Comparison of ENCODE assay signal across 16 cellular contexts in the genomic region with DNA sequence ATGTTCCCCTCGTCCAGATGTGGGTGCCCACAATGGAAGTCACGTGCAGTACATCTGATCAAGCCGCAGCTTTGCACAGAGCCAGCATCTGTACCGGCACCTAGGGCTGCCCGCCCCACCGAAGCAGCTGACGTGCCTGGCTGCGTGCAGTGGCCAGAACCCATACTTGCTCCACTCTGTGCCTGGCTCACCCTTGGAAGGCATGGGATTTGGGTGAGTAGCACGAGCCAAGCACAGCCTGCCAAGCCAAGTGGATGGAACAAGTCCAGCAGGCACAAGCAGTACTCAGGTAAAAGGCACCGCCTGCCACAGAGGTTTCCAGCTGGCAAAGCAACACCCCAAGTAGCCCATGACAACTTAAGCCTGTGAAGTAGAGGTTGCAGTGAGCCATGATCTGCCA.
"Had no signal": no experiment of that assay in that cellular context is flagged by ENCODE, and none has a peak within 500 bp of the region (broad histone marks: within the 10 kb centered on the region; RNA-seq: fewer than 3 reads in every experiment).

No MANE protein-coding gene starts in this region.

- ATAC-seq: naive thymus-derived CD8-positive, alpha-beta T cell had no signal

- H3K36me3 ChIP-seq: cardiac muscle cell, neutrophil, pancreas, uterus had no signal

- H3K4me1 ChIP-seq: pancreas, tibial artery, uterus had no signal

- H3K27ac ChIP-seq: cardiac muscle cell, dorsolateral prefrontal cortex, neutrophil, pancreas, tibial artery, uterus had no signal

- H3K9me3 ChIP-seq: neutrophil, pancreas, tibial artery, uterus had no signal

- H3K27me3 ChIP-seq: cardiac muscle cell, dorsolateral prefrontal cortex, neutrophil, pancreas, tibial artery, uterus had no signal

- H3K4me3 ChIP-seq: cardiac muscle cell, dorsolateral prefrontal cortex, pancreas, tibial artery, uterus had no signal

- DNase-seq: activated CD4-positive, alpha-beta T cell treated with anti-CD3 and anti-CD28 coated beads, Interleukin-2, amount 50 U/mL, for 48 hours; activated naive CD8-positive, alpha-beta T cell treated with anti-CD3 and anti-CD28 coated beads for 36 hours; amniotic stem cell; endodermal cell; foreskin melanocyte; naive thymus-derived CD8-positive, alpha-beta T cell; stimulated activated CD4-positive, alpha-beta T cell treated with anti-CD3 and anti-CD28 coated beads, Interleukin-12 subunit alpha, Interleukin-12 subunit beta, amount 100 ng/mL, for 4 hours; stimulated activated CD4-positive, alpha-beta T cell treated with anti-CD3 and anti-CD28 coated beads, Interleukin-1b, Interleukin-23, amount 100 ng/mL, for 48 hours; stimulated activated CD8-positive, alpha-beta memory T cell treated with anti-CD3 and anti-CD28 coated beads, Interleukin-4, amount 100 ng/mL, for 48 hours; stimulated activated naive CD4-positive, alpha-beta T cell; tibial artery; uterus had no signal
